23 cellular contexts compared by ENCODE assay signal in genomic region chr3:35194666-35195065, GRCh38.
"Had no signal": no experiment of that assay in that cellular context is flagged by ENCODE, and none has a peak within 500 bp of the region (broad histone marks: within the 10 kb centered on the region; RNA-seq: fewer than 3 reads in every experiment).

No MANE protein-coding gene starts in this region.

- H3K27ac ChIP-seq: colonic mucosa, prostate gland, right atrium auricular region, stomach, thyroid gland had no signal

- H3K36me3 ChIP-seq: colonic mucosa, prostate gland, right atrium auricular region, stomach, thyroid gland had no signal

- DNase-seq: colonic mucosa; effector CD8-positive, alpha-beta T cell; endodermal cell; hypothalamus; immature natural killer cell; islet precursor cell; kidney glomerular epithelial cell; mesenchymal stem cell; mucosa of descending colon; naive thymus-derived CD8-positive, alpha-beta T cell; nephron progenitor cell; nucleus accumbens; stimulated activated CD4-positive, alpha-beta T cell treated with anti-CD3 and anti-CD28 coated beads, Interleukin-2, amount 100 ng/mL, for 24 hours; stimulated activated CD4-positive, alpha-beta T cell treated with anti-CD3 and anti-CD28 coated beads, Interleukin-4, amount 100 ng/mL, for 24 hours; stimulated activated naive CD4-positive, alpha-beta T cell treated with Interleukin-2 at 50 U/mL for 16 hours; stomach; thyroid gland had no signal

- ATAC-seq: left lobe of liver; mucosa of descending colon; naive thymus-derived CD8-positive, alpha-beta T cell; sciatic nerve; stimulated activated effector memory CD8-positive, alpha-beta T cell treated with anti-CD3 and anti-CD28 coated beads, Interleukin-12 subunit alpha, Interleukin-12 subunit beta, amount 100 ng/mL, for 72 hours had no signal

- H3K4me3 ChIP-seq: colonic mucosa, lung, mucosa of descending colon, prostate gland, right atrium auricular region, stomach, thyroid gland had no signal

- H3K4me1 ChIP-seq: colonic mucosa, prostate gland, right atrium auricular region, stomach, thyroid gland had no signal

- H3K9me3 ChIP-seq: colonic mucosa, mucosa of descending colon, prostate gland, right atrium auricular region, stomach, thyroid gland had no signal

- H3K27me3 ChIP-seq: colonic mucosa, right atrium auricular region, stomach, thyroid gland had no signal
